In genomic region chr15:64701051-64701450, GRCh38 we compare ENCODE assay signal across 10 cellular contexts.
DNase-seq lines count a peak whose midpoint lies in the region; ATAC-seq and TF ChIP-seq lines count a peak whose summit lies in the region.
"Had no signal": no experiment of that assay in that cellular context is flagged by ENCODE, and none has a peak within 500 bp of the region (broad histone marks: within the 10 kb centered on the region; RNA-seq: fewer than 3 reads in every experiment).

No MANE protein-coding gene starts in this region.

- peak overlapping the region; percentile 79 for H3K4me2 ChIP-seq in KMS-11

- no peak overlapping the region for H2AFZ ChIP-seq in KMS-11 (ENCODE audit: low read depth)

- H4K20me1 ChIP-seq in KMS-11 (ENCODE audit: insufficient read depth), result no peaks in the 10 kb centered on the region

- 40 to 47% methylated on average over 3 of the region's 3 CpGs for WGBS in endodermal cell (ENCODE audit: insufficient coverage in 1 of 2, insufficient read length in 1 of 2), 2 experiments

- no peak for ATAC-seq in HG02938 (IDR thresholded peaks at IDR 0.05; ENCODE audit: unreplicated experiment)
- ATAC-seq: esophagus mucosa had no signal

- H3K4me1 Mint-ChIP-seq in endodermal cell (peaks cover 64% of the 10 kb centered on the region), neural crest cell (peaks cover 61% of the 10 kb centered on the region)

- no peak overlapping the region for H3K9ac ChIP-seq in KMS-11
- H3K9ac ChIP-seq in endodermal cell (ENCODE audit: extremely low read depth, low read length, poor library complexity, severe bottlenecking), result no peak overlapping the region

- no peaks in the 10 kb centered on the region for H3K27me3 ChIP-seq in KMS-11 (ENCODE audit: insufficient read depth, low read depth)
- H3K27me3 ChIP-seq in endodermal cell (ENCODE audit: control insufficient read depth, insufficient read depth, low read length, poor library complexity, severe bottlenecking), result no peaks in the 10 kb centered on the region

- no peaks in the 10 kb centered on the region for H3K9me3 ChIP-seq in endodermal cell (ENCODE audit: control insufficient read depth, low read length)

- peaks cover 31% of the 10 kb centered on the region for H3K36me3 Mint-ChIP-seq in endodermal cell (ENCODE audit: low read depth)
- H3K36me3 Mint-ChIP-seq in neural crest cell (ENCODE audit: low read depth), result peaks cover 5% of the 10 kb centered on the region

- no peak overlapping the region for H3K27ac ChIP-seq in KMS-11
- H3K27ac ChIP-seq in endodermal cell (ENCODE audit: low read depth, low read length), result peak overlapping the region; percentile 4

- H3K4me1 ChIP-seq in KMS-11 (ENCODE audit: low read depth, poor library complexity, severe bottlenecking) (peaks cover 58% of the 10 kb centered on the region), endodermal cell (ENCODE audit: control insufficient read depth, insufficient read depth, low read length) (peaks cover 7% of the 10 kb centered on the region)

- H3K36me3 ChIP-seq in KMS-11 (ENCODE audit: insufficient read depth) (no peaks in the 10 kb centered on the region), endodermal cell (ENCODE audit: control insufficient read depth, insufficient read depth, low read length) (peaks cover 32% of the 10 kb centered on the region)

- H3K4me3 Mint-ChIP-seq in endodermal cell (peak overlapping the region; percentile 80), neural crest cell (peak overlapping the region; percentile 86)

- H3K9me3 Mint-ChIP-seq in endodermal cell (no peaks in the 10 kb centered on the region), neural crest cell (no peaks in the 10 kb centered on the region)

- DNase-seq in AG10803 (ENCODE audit: low read depth), result no peak
- DNase-seq in endodermal cell, result no peak
- DNase-seq in neural crest cell (ENCODE audit: low read depth, low spot score), result no peak
- DNase-seq in HK-2 (ENCODE audit: unreplicated experiment), result no peak
- no peak for DNase-seq in DMS79 treated with DMSO at 0.1 percent for 48 hours (lab: John Stamatoyannopoulos, UW)
- DNase-seq in T-helper 9 cell, result no peak
- DNase-seq: MV-4-11 had no signal

- TF ChIP-seq CTCF in AG10803 (conservative IDR thresholded peaks at IDR 0.05; ENCODE audit: low read length) (no peak), KMS-11 (conservative IDR thresholded peaks at IDR 0.05; ENCODE audit: low read depth, low read length) (no peak), endodermal cell (conservative IDR thresholded peaks at IDR 0.05) (no peak), neural crest cell (conservative IDR thresholded peaks at IDR 0.05) (no peak)

- H3K27me3 Mint-ChIP-seq in endodermal cell (ENCODE audit: insufficient read depth) (no peaks in the 10 kb centered on the region), neural crest cell (ENCODE audit: low read depth) (no peaks in the 10 kb centered on the region)

- H3K4me3 ChIP-seq in AG10803 (ENCODE audit: low read length) (peak overlapping the region; percentile 86), KMS-11 (IDR thresholded peaks at IDR 0.05; ENCODE audit: insufficient read depth, low read depth, low read length) (no peak overlapping the region), endodermal cell (ENCODE audit: low read length) (peak overlapping the region; percentile 85)

- peaks cover 51% of the 10 kb centered on the region for H3K79me2 ChIP-seq in KMS-11 (ENCODE audit: insufficient read depth, low read depth)

- H3K27ac Mint-ChIP-seq in endodermal cell (peak overlapping the region; percentile 86), neural crest cell (ENCODE audit: unreplicated experiment) (no peak overlapping the region)
